ENCODE assay signal across 8 cellular contexts in genomic region chr1:74652711-74653131, GRCh38. TPM values are rescaled to one million over a fixed set of nuclear protein-coding genes. Genes with fewer than 3 reads are reported as not detected.
DNase-seq lines count a peak whose midpoint lies in the region; ATAC-seq and TF ChIP-seq lines count a peak whose summit lies in the region.

No MANE protein-coding gene starts in this region.

- DNase-seq in EH (ENCODE audit: low read depth) (peak; percentile 81), brain microvascular endothelial cell (peak; percentile 44), ureter (ENCODE audit: low spot score) (peak; percentile 44), DMS114 treated with DMSO at 0.1 percent for 48 hours (lab: John Stamatoyannopoulos, UW; ENCODE audit: unreplicated experiment) (no peak), DMS79 treated with DMSO at 0.1 percent for 48 hours (lab: John Stamatoyannopoulos, UW) (no peak), iPS-NIHi7 (ENCODE audit: extremely low spot score) (no peak)

- no peak overlapping the region for H3K4me3 ChIP-seq in brain microvascular endothelial cell (ENCODE audit: low read depth, low read length)

- no peak for TF ChIP-seq CTCF in brain microvascular endothelial cell (IDR thresholded peaks at IDR 0.05; ENCODE audit: low read depth, low read length, missing control alignments)

- H3K27me3 ChIP-seq in brain microvascular endothelial cell (replicated peaks) = no peaks in the 10 kb centered on the region

- peak; percentile 98 for ATAC-seq in GM21515 (IDR thresholded peaks at IDR 0.05; ENCODE audit: unreplicated experiment)
- peak; percentile 99 for ATAC-seq in HG03571 (IDR thresholded peaks at IDR 0.05; ENCODE audit: unreplicated experiment)

- no peaks in the 10 kb centered on the region for H3K36me3 ChIP-seq in brain microvascular endothelial cell (replicated peaks)

- in situ Hi-C loops in brain microvascular endothelial cell (cut with HindIII; ENCODE audit: low pct_ligation_motif_present, low sequenced_read_pairs) = no loop called here

- no peak overlapping the region for H3K27ac ChIP-seq in brain microvascular endothelial cell

RNA-seq across cellular contexts. Expression of gene ERICH3, which starts 20.9 kb away (rescaled TPM):
- not detected for total RNA-seq in ureter

Comparison
In these comparisons a context has a peak if more than half of its experiments do, and no peak if none do; other contexts are left out.
1. DNase-seq: peak in EH (single experiment), brain microvascular endothelial cell (single experiment) and ureter (single experiment); none in DMS114 treated with DMSO at 0.1 percent for 48 hours (single experiment), DMS79 treated with DMSO at 0.1 percent for 48 hours (single experiment) and iPS-NIHi7 (single experiment).